15 cellular contexts compared by ENCODE assay signal in the genomic region with DNA sequence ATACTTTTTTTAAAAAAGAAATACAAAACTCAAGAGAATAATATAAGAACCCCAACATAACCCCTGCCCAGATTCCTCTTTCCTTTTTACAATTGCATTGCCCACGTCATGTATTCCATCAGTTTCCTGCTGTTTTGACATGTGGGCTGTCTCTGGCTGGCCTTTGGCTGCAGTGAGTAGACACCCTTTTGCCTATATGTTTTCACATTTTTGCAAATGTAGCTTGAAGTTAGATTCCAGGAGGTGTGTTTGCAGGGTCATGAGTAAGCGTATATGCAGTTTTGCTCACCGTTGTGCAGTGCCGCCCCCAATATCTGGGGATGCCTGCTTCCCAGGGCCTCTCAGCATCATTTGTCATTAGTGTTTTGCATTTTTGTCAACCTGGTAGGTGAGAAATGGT. TPM values are rescaled to one million over a fixed set of nuclear protein-coding genes. Genes with fewer than 3 reads are reported as not detected.
DNase-seq lines count a peak whose midpoint lies in the region; ATAC-seq, FAIRE-seq and TF ChIP-seq lines count a peak whose summit lies in the region.
"Had no signal": no experiment of that assay in that cellular context is flagged by ENCODE, and none has a peak within 500 bp of the region (broad histone marks: within the 10 kb centered on the region; RNA-seq: fewer than 3 reads in every experiment).

No MANE protein-coding gene starts in this region.

- H3K27me3 ChIP-seq in GM23248 (replicated peaks; ENCODE audit: insufficient read depth) (no peaks in the 10 kb centered on the region), H1 (replicated peaks in 1 of 4; ENCODE audit: control insufficient read depth in 3 of 4, extremely low read depth in 1 of 4, insufficient read depth in 3 of 4, low read length in 3 of 4) (no peaks in the 10 kb centered on the region), muscle layer of colon (ENCODE audit: control insufficient read depth in 1 of 2, insufficient read depth in 2 of 2, low read length in 2 of 2) (no peaks in the 10 kb centered on the region), tibial artery (no peaks in the 10 kb centered on the region), breast epithelium (no peaks in the 10 kb centered on the region)
- H3K27me3 ChIP-seq: BLaER1 had no signal

- H2BK20ac ChIP-seq in H1 (ENCODE audit: low read length), result no peak overlapping the region

- H3K23ac ChIP-seq in H1 (ENCODE audit: insufficient read length), result no peak overlapping the region

- H3K4ac ChIP-seq in H1 (replicated peaks; ENCODE audit: insufficient read length, low read depth, low read length), result no peak overlapping the region

- intact Hi-C loops in tibial artery (cut with DNase I; ENCODE audit: low total_unique reads) (no loop called here), breast epithelium (cut with DNase I; ENCODE audit: low total_unique reads) (no loop called here)

- no peak overlapping the region for H2BK120ac ChIP-seq in H1 (replicated peaks; ENCODE audit: low read depth, low read length)

- H3F3A ChIP-seq in GM23248 (ENCODE audit: insufficient read depth), result peaks cover 21% of the 10 kb centered on the region

- no peak overlapping the region for H3K4me3 ChIP-seq in GM23248
- H3K4me3 ChIP-seq in H1 (ENCODE audit: extremely low read depth in 1 of 4, insufficient read depth in 2 of 4, low read depth in 3 of 4, low read length in 4 of 4), result no peak overlapping the region
- no peak overlapping the region for H3K4me3 ChIP-seq in muscle layer of colon (ENCODE audit: low read depth in 1 of 2, low read length in 2 of 2)
- H3K4me3 ChIP-seq in tibial artery, result no peak overlapping the region
- no peak overlapping the region for H3K4me3 ChIP-seq in breast epithelium
- H3K4me3 ChIP-seq: BLaER1, GM12878 had no signal

- no peaks in the 10 kb centered on the region for H3K36me3 ChIP-seq in GM23248 (ENCODE audit: low read depth)
- H3K36me3 ChIP-seq in H1 (ENCODE audit: control insufficient read depth in 2 of 4, insufficient read depth in 4 of 4, low read length in 3 of 4), result no peaks in the 10 kb centered on the region
- no peaks in the 10 kb centered on the region for H3K36me3 ChIP-seq in muscle layer of colon (ENCODE audit: insufficient read depth, low read length)
- H3K36me3 ChIP-seq in tibial artery, result no peaks in the 10 kb centered on the region
- H3K36me3 ChIP-seq in breast epithelium, result no peaks in the 10 kb centered on the region
- H3K36me3 ChIP-seq: BLaER1 had no signal

- no peak for TF ChIP-seq EP300 in H1 (IDR thresholded peaks at IDR 0.05; ENCODE audit: borderline replicate concordance in 1 of 2, low read depth in 2 of 2, low read length in 2 of 2)

- no peak for TF ChIP-seq POLR2A in H1 (IDR thresholded peaks at IDR 0.05; ENCODE audit: control extremely low read depth in 1 of 2, low read depth in 2 of 2, low read length in 2 of 2)
- TF ChIP-seq POLR2A in breast epithelium (IDR thresholded peaks at IDR 0.05), result no peak
- TF ChIP-seq POLR2A in GM18505 (IDR thresholded peaks at IDR 0.05; ENCODE audit: borderline replicate concordance, extremely low read depth, insufficient read depth, insufficient read length), result no peak

- no peaks in the 10 kb centered on the region for H3K23me2 ChIP-seq in H1 (ENCODE audit: low read depth, low read length)

- in situ Hi-C loops in GM23248 (cut with MboI), result no loop called here

- no peak overlapping the region for H4K91ac ChIP-seq in H1 (replicated peaks; ENCODE audit: insufficient read length, low read length)

- DNase-seq in GM23248 (no peak), H1 (ENCODE audit: low read depth in 1 of 2, low spot score in 2 of 2) (no peak), tibial artery (no peak), breast epithelium (ENCODE audit: low spot score in 2 of 2) (no peak), NCI-H510A treated with DMSO at 0.1 percent for 48 hours (lab: John Stamatoyannopoulos, UW) (no peak), DMS114 treated with DMSO at 0.1 percent for 48 hours (lab: John Stamatoyannopoulos, UW; ENCODE audit: unreplicated experiment) (no peak)
- DNase-seq: 8988T; AML-193; CD4-positive, CD25-positive, alpha-beta regulatory T cell; GOT3; HCEC 1CT had no signal

- TF ChIP-seq CTCF in H1 (IDR thresholded peaks at IDR 0.05; ENCODE audit: control extremely low read depth in 1 of 3, insufficient read depth in 1 of 3, low read depth in 1 of 3, low read length in 3 of 3), result no peak
- no peak for TF ChIP-seq CTCF in tibial artery (IDR thresholded peaks at IDR 0.05)
- TF ChIP-seq CTCF in breast epithelium (IDR thresholded peaks at IDR 0.05), result no peak

- H3K4me2 ChIP-seq in GM23248 (ENCODE audit: unreplicated experiment) (no peak overlapping the region), H1 (ENCODE audit: insufficient read depth in 1 of 2, low read depth in 2 of 2, low read length in 2 of 2) (no peak overlapping the region)
- H3K4me2 ChIP-seq: BLaER1 had no signal

- CTCF ChIA-PET in H1 (lab: Charles Lee; ENCODE audit: partially characterized antibody), result interaction anchor here (1.6 kb wide), 1 partner anchor 108 kb away, joined by 4 read pairs; no protein-coding TSS in a partner anchor

- H3K4me1 ChIP-seq in GM23248 (ENCODE audit: insufficient read depth) (peaks cover 40% of the 10 kb centered on the region), H1 (replicated peaks in 1 of 4; ENCODE audit: control insufficient read depth in 3 of 4, insufficient read depth in 4 of 4, low read length in 3 of 4) (no peaks in the 10 kb centered on the region; a peak in 1 of 7 replicates), muscle layer of colon (ENCODE audit: insufficient read depth, low read length) (peaks cover 33% of the 10 kb centered on the region), tibial artery (peaks cover 0 to 42% (median 21%) of the 10 kb centered on the region in 4 donors), breast epithelium (peaks cover 0 to 4% of the 10 kb centered on the region in 2 donors)
- H3K4me1 ChIP-seq: BLaER1 had no signal

- no peak overlapping the region for H3K14ac ChIP-seq in H1 (ENCODE audit: insufficient read length)

- H3K79me1 ChIP-seq in H1 (ENCODE audit: low read depth, low read length), result no peaks in the 10 kb centered on the region

- POLR2A ChIA-PET in H1 (lab: Charles Lee; ENCODE audit: partially characterized antibody), result interaction anchor here (0.9 kb wide), 1 partner anchor 10 kb away, joined by 3 read pairs; no protein-coding TSS in a partner anchor

- H2AK5ac ChIP-seq in H1 (ENCODE audit: low read depth, low read length), result no peak overlapping the region

- no peak overlapping the region for H2AFZ ChIP-seq in GM23248
- no peak overlapping the region for H2AFZ ChIP-seq in H1 (ENCODE audit: low read length)

- no peak overlapping the region for H3K56ac ChIP-seq in H1 (replicated peaks; ENCODE audit: insufficient read length, low read depth, low read length)

- H4K8ac ChIP-seq in H1 (ENCODE audit: extremely low read depth, insufficient read depth, low read length), result no peak overlapping the region; the same call in 1 of the 2 replicates

- ATAC-seq in GM18505 (IDR thresholded peaks at IDR 0.05; ENCODE audit: unreplicated experiment), result no peak
- ATAC-seq: GM12878 had no signal

- H3K9ac ChIP-seq in GM23248 (peak overlapping the region; percentile 24; the same call in 1 of the 2 replicates), H1 (replicated peaks in 1 of 4; ENCODE audit: extremely low read depth in 1 of 4, low read depth in 3 of 4, low read length in 3 of 4) (no peak overlapping the region), muscle layer of colon (ENCODE audit: low read length) (no peak overlapping the region)
- H3K9ac ChIP-seq: BLaER1 had no signal

- H3K9me2 ChIP-seq in GM23248 (ENCODE audit: insufficient read depth), result no peaks in the 10 kb centered on the region

- H4K5ac ChIP-seq in H1 (ENCODE audit: insufficient read length, low read depth, low read length), result no peak overlapping the region

- H3K79me2 ChIP-seq in GM23248 (ENCODE audit: insufficient read depth) (no peaks in the 10 kb centered on the region), H1 (ENCODE audit: control insufficient read depth in 1 of 2, insufficient read depth in 2 of 2, low read length in 2 of 2) (no peaks in the 10 kb centered on the region)

- no peak overlapping the region for H2BK5ac ChIP-seq in H1 (ENCODE audit: low read depth, low read length)

- H2BK12ac ChIP-seq in H1 (ENCODE audit: low read depth, low read length), result no peak overlapping the region

- H3K27ac ChIP-seq in GM23248, result peak overlapping the region; percentile 33
- no peak overlapping the region for H3K27ac ChIP-seq in H1 (ENCODE audit: low read depth, low read length)
- H3K27ac ChIP-seq in muscle layer of colon (ENCODE audit: low read depth, low read length), result peak overlapping the region; percentile 44
- peak overlapping the region; percentile 14 to 37 for H3K27ac ChIP-seq in tibial artery
- no peak overlapping the region for H3K27ac ChIP-seq in breast epithelium
- H3K27ac ChIP-seq: BLaER1 had no signal

- H4K20me1 ChIP-seq in GM23248 (ENCODE audit: insufficient read depth) (no peaks in the 10 kb centered on the region), H1 (replicated peaks in 1 of 2; ENCODE audit: control insufficient read depth in 1 of 2, insufficient read depth in 2 of 2, low read length in 2 of 2) (no peaks in the 10 kb centered on the region)
- H4K20me1 ChIP-seq: BLaER1 had no signal

- no peak overlapping the region for H3K18ac ChIP-seq in H1 (ENCODE audit: extremely low read depth, low read length)

- H3K9me3 ChIP-seq in GM23248 (ENCODE audit: low read depth) (no peaks in the 10 kb centered on the region), H1 (ENCODE audit: insufficient read depth in 2 of 2, low read depth in 1 of 2, low read length in 1 of 2) (no peaks in the 10 kb centered on the region), muscle layer of colon (ENCODE audit: low read length) (no peaks in the 10 kb centered on the region), tibial artery (no peaks in the 10 kb centered on the region), breast epithelium (no peaks in the 10 kb centered on the region)
- H3K9me3 ChIP-seq: BLaER1 had no signal

- H2BK15ac ChIP-seq in H1 (ENCODE audit: low read length), result 0 out of 2 replicates have a peak overlapping the region, but pooled peaks have one; percentile 18

- no peak for FAIRE-seq in H1 (lab: Jason Lieb, UNC)
- FAIRE-seq: GM12878 had no signal

- 77 to 83% methylated on average over 4 of the region's 4 CpGs for WGBS in GM23248 (ENCODE audit: low coverage in 1 of 2, low lambda C conversion rate in 2 of 2, missing lambda C conversion rate in 2 of 2), 2 experiments
- 94% methylated on average over 4 of the region's 4 CpGs; no CpG with 5 or more reads in 1 of the 2 experiments for WGBS in H1 (ENCODE audit: extremely low coverage in 1 of 2, insufficient coverage in 1 of 2, insufficient read length in 1 of 2, insufficient replicate concordance in 2 of 2, low coverage in 1 of 2, low lambda C conversion rate in 2 of 2, missing lambda C conversion rate in 1 of 2), 2 experiments

- no peak for TF ChIP-seq RAD21 in H1 (IDR thresholded peaks at IDR 0.05 in 1 of 2, conservative IDR thresholded peaks at IDR 0.05 in 1 of 2; ENCODE audit: low read depth in 2 of 2, low read length in 2 of 2)

RNA-seq across cellular contexts. Expression of a gene that starts 28.0 kb away (rescaled TPM):
- 64.1 and 73.1 TPM in 2 replicates for total RNA-seq in GM23248 (2014; rRNA removed; shearing (Covaris generic))
- 20.4 and 22.2 TPM in 2 replicates for polyA plus RNA-seq in GM23248 (2016; fragmentation: Nextera tagmentation; extraction: Ambion mirVana)
- 2.8 and 3.4 TPM in 2 replicates for total RNA-seq in H1 (2021; fragmentation: NEBNext Ultra II Directional; extraction: Animal tissue kit (Norgen Biotek cat#: 25700))
- polyA plus RNA-seq in H1 (2011; rRNA removed), result 1.4 and 2.0 TPM in 2 replicates
- 1.5 TPM for polyA plus RNA-seq in H1 (2011; cell fraction: cytosol; rRNA removed)
- polyA plus RNA-seq in H1 (2011; cell fraction: nucleus; rRNA removed), result 2.8 TPM
- 2.0 to 2.7 TPM (median 2.5 TPM) in 4 replicates for polyA plus RNA-seq in H1 (2012, experiment 1 of 2)
- polyA plus RNA-seq in H1 (2012, experiment 2 of 2), result 1.3 TPM
- 1.7 TPM for polyA plus RNA-seq in H1 (2013, experiment 1 of 2)
- 1.8 TPM for polyA plus RNA-seq in H1 (2013, experiment 2 of 2)
- 4.0 and 4.1 TPM in 2 replicates for polyA minus RNA-seq in H1 (2011; rRNA and poly(A)+ RNA removed)
- polyA minus RNA-seq in H1 (2011; cell fraction: cytosol; rRNA and poly(A)+ RNA removed), result 2.3 TPM
- polyA minus RNA-seq in H1 (2011; cell fraction: nucleus; rRNA and poly(A)+ RNA removed), result 3.2 TPM
- total RNA-seq in breast epithelium, result 10 to 100 TPM in 1 of 3 donors, 1 to 10 TPM in 2; 6.4 to 17.4 (median 7.2) TPM

Comparison
In these comparisons a context has a peak if more than half of its experiments do, and no peak if none do; other contexts are left out.
1. H3K27ac ChIP-seq: peak in GM23248 (single experiment), muscle layer of colon (single experiment) and tibial artery (2 of 2); none in H1 (single experiment) and breast epithelium (0 of 2).